In genomic region chr3:113458554-113458953, GRCh38 we compare ENCODE assay signal across 1 cellular context.
A peak's percentile ranks its signal among the peaks of the same experiment; 100 is the strongest.
DNase-seq lines count a peak whose midpoint lies in the region; ATAC-seq lines count a peak whose summit lies in the region.
"Not testable (repeated sequence)": the region's sequence is repeated elsewhere in the genome, so short reads cannot be mapped to it uniquely, and the experiment has no call there.

No MANE protein-coding gene starts in this region.

- DNase-seq in stimulated activated naive B cell treated with anti-CD40 and anti-IgM and Interleukin-4, amounts not matched to agents 10 μg/mL and 1 μg/mL and 100 μg/mL, for 72 hours = not testable (repeated sequence)

- peak overlapping the region; percentile 51 for H3K27ac Mint-ChIP-seq in stimulated activated naive B cell treated with anti-CD40 and anti-IgM and Interleukin-4, amounts not matched to agents 10 μg/mL and 1 μg/mL and 100 μg/mL, for 72 hours

- not testable (repeated sequence) for ATAC-seq in stimulated activated naive B cell treated with anti-CD40 and anti-IgM and Interleukin-4, amounts not matched to agents 10 μg/mL and 1 μg/mL and 100 μg/mL, for 72 hours (replicated peaks)

- H3K9me3 Mint-ChIP-seq in stimulated activated naive B cell treated with anti-CD40 and anti-IgM and Interleukin-4, amounts not matched to agents 10 μg/mL and 1 μg/mL and 100 μg/mL, for 72 hours = not testable (repeated sequence)

- H3K36me3 Mint-ChIP-seq in stimulated activated naive B cell treated with anti-CD40 and anti-IgM and Interleukin-4, amounts not matched to agents 10 μg/mL and 1 μg/mL and 100 μg/mL, for 72 hours = peaks cover 50 to 70% of the 10 kb centered on the region in 2 donors

- not testable (repeated sequence) for H3K4me1 Mint-ChIP-seq in stimulated activated naive B cell treated with anti-CD40 and anti-IgM and Interleukin-4, amounts not matched to agents 10 μg/mL and 1 μg/mL and 100 μg/mL, for 72 hours

- not testable (repeated sequence) for H3K27me3 Mint-ChIP-seq in stimulated activated naive B cell treated with anti-CD40 and anti-IgM and Interleukin-4, amounts not matched to agents 10 μg/mL and 1 μg/mL and 100 μg/mL, for 72 hours

- not testable (repeated sequence) for H3K4me3 Mint-ChIP-seq in stimulated activated naive B cell treated with anti-CD40 and anti-IgM and Interleukin-4, amounts not matched to agents 10 μg/mL and 1 μg/mL and 100 μg/mL, for 72 hours
